In the genomic region with DNA sequence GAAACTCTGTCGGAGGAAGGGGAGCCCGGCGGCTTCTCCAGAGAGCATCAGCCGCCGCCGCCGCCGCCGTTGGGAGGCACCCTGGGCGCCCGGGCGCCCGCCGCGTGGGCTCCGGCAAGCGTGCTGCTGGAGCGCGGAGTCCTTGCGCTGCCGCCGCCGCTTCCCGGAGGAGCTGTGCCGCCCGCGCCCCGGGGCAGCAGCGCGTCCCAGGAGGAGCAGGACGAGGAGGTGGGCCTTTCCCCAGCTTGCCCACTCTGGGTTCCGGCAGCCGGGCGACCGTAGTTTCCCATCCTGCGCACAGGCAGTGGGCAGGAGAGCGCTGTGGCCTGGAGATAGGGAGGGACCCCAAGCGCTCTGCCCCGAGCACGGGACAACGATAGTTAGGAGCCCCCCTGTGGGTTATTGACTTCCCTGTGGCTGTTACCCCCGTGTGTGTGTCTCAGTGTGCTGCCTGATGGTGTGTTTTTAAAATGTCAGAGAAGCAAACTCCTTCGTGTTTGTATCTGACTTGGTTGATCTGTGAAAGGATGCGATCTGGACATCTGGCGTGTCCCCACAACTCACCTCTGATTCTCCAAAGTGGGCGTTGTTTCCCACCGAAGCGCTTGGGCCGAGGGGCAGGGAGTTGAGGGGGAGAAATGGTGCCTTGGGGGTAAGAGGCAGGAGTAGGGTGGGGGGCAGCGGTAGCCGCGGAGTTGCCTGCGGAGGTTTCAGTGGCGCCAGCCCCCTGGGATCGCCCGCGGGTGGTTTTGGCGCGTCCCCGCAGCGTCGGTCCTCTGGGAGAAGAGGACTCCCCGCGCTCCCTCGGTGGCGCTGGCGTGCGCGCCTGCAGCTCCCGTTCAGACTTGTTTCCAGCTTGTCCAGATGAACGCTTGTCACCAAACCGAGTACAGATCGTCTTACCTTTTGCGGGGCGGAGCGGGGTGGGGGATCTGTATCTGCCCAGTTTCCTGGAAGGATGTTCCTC, we compare ENCODE assay signal across 8 cellular contexts. TPM values are rescaled to one million over a fixed set of nuclear protein-coding genes. Genes with fewer than 3 reads are reported as not detected.
A peak's percentile ranks its signal among the peaks of the same experiment; 100 is the strongest.
DNase-seq lines count a peak whose midpoint lies in the region; ATAC-seq lines count a peak whose summit lies in the region.

No MANE protein-coding gene starts in this region.

- H3K9ac ChIP-seq in NT2/D1 (ENCODE audit: insufficient read length, low read depth) = peak overlapping the region; percentile 83

- peaks cover 58% of the 10 kb centered on the region for H3K27me3 Mint-ChIP-seq in activated naive CD4-positive, alpha-beta T cell treated with anti-CD3 and anti-CD28 coated beads for 36 hours (ENCODE audit: low read depth)
- H3K27me3 Mint-ChIP-seq in stimulated activated memory B cell treated with anti-CD40 and anti-IgM and Interleukin-4, amounts not matched to agents 10 μg/mL and 1 μg/mL and 100 μg/mL, for 72 hours = no peaks in the 10 kb centered on the region

- peak; percentile 30 for ATAC-seq in HG03045 (IDR thresholded peaks at IDR 0.05; ENCODE audit: unreplicated experiment)
- peak; percentile 34 for ATAC-seq in stimulated activated memory B cell treated with anti-CD40 and anti-IgM and Interleukin-4, amounts not matched to agents 10 μg/mL and 1 μg/mL and 100 μg/mL, for 72 hours

- H3K36me3 ChIP-seq in NT2/D1 (ENCODE audit: insufficient read depth, insufficient read length, low read length) = no peaks in the 10 kb centered on the region

- H3K4me1 Mint-ChIP-seq in activated naive CD4-positive, alpha-beta T cell treated with anti-CD3 and anti-CD28 coated beads for 36 hours (ENCODE audit: low read depth) = peaks cover 9% of the 10 kb centered on the region
- H3K4me1 Mint-ChIP-seq in stimulated activated memory B cell treated with anti-CD40 and anti-IgM and Interleukin-4, amounts not matched to agents 10 μg/mL and 1 μg/mL and 100 μg/mL, for 72 hours = peaks cover 40% of the 10 kb centered on the region

- no peak overlapping the region for H3K27ac Mint-ChIP-seq in activated naive CD4-positive, alpha-beta T cell treated with anti-CD3 and anti-CD28 coated beads for 36 hours
- H3K27ac Mint-ChIP-seq in stimulated activated memory B cell treated with anti-CD40 and anti-IgM and Interleukin-4, amounts not matched to agents 10 μg/mL and 1 μg/mL and 100 μg/mL, for 72 hours = peak overlapping the region; percentile 81

- no peaks in the 10 kb centered on the region for H3K9me3 ChIP-seq in NT2/D1 (ENCODE audit: insufficient read depth, low read length)

- H3K4me1 ChIP-seq in NT2/D1 (ENCODE audit: insufficient read depth, insufficient read length) = no peaks in the 10 kb centered on the region

- peaks cover 41% of the 10 kb centered on the region for H3K27me3 ChIP-seq in NT2/D1 (ENCODE audit: insufficient read depth, insufficient read length)

- peak overlapping the region; percentile 59 for H3K4me3 ChIP-seq in NT2/D1 (ENCODE audit: insufficient read length, low read depth)

- peak overlapping the region; percentile 16 for H3K27ac ChIP-seq in caudate nucleus (ENCODE audit: low read depth, low read length)

- peak; percentile 35 for DNase-seq in activated naive CD4-positive, alpha-beta T cell treated with anti-CD3 and anti-CD28 coated beads for 36 hours
- DNase-seq in activated naive CD4-positive, alpha-beta T cell (lab: John Stamatoyannopoulos, UW) = no peak
- DNase-seq in NT2/D1 (ENCODE audit: low read depth, low spot score) = no peak
- peak in 20 of 61 donors; percentile 1 to 47 (median 11) for DNase-seq in caudate nucleus (lab: John Stamatoyannopoulos, UW)
- peak; percentile 41 for DNase-seq in kidney tubule cell (ENCODE audit: low spot score)
- no peak for DNase-seq in GM19240 (ENCODE audit: insufficient read length, low spot score)

- intact Hi-C loops in activated naive CD4-positive, alpha-beta T cell treated with anti-CD3 and anti-CD28 coated beads for 36 hours (cut with micrococcal nuclease) = loop anchor here (1.0 to 5.0 kb wide), 3 partner anchors 43 to 290 kb away; no protein-coding TSS in a partner anchor

- no peaks in the 10 kb centered on the region for H3K9me3 Mint-ChIP-seq in activated naive CD4-positive, alpha-beta T cell treated with anti-CD3 and anti-CD28 coated beads for 36 hours
- H3K9me3 Mint-ChIP-seq in stimulated activated memory B cell treated with anti-CD40 and anti-IgM and Interleukin-4, amounts not matched to agents 10 μg/mL and 1 μg/mL and 100 μg/mL, for 72 hours = no peaks in the 10 kb centered on the region

- peak overlapping the region; percentile 76 for H3K4me3 Mint-ChIP-seq in activated naive CD4-positive, alpha-beta T cell treated with anti-CD3 and anti-CD28 coated beads for 36 hours
- peak overlapping the region; percentile 92 for H3K4me3 Mint-ChIP-seq in stimulated activated memory B cell treated with anti-CD40 and anti-IgM and Interleukin-4, amounts not matched to agents 10 μg/mL and 1 μg/mL and 100 μg/mL, for 72 hours

- H3K36me3 Mint-ChIP-seq in activated naive CD4-positive, alpha-beta T cell treated with anti-CD3 and anti-CD28 coated beads for 36 hours (ENCODE audit: low read depth) = no peaks in the 10 kb centered on the region
- H3K36me3 Mint-ChIP-seq in stimulated activated memory B cell treated with anti-CD40 and anti-IgM and Interleukin-4, amounts not matched to agents 10 μg/mL and 1 μg/mL and 100 μg/mL, for 72 hours = no peaks in the 10 kb centered on the region

- CTCF ChIA-PET in activated naive CD4-positive, alpha-beta T cell treated with anti-CD3 and anti-CD28 coated beads for 36 hours (lab: Charles Lee) = interaction anchor here (1.4 kb wide), 1 partner anchor 291 kb away, joined by 8 read pairs; no protein-coding TSS in a partner anchor

RNA-seq across cellular contexts. Expression of gene MAST4, which starts 0.9 kb away (rescaled TPM):
- total RNA-seq in activated naive CD4-positive, alpha-beta T cell treated with anti-CD3 and anti-CD28 coated beads for 36 hours = 10 to 100 TPM; 27.7 to 28.8 TPM

Comparison
In these comparisons a context has a peak if more than half of its experiments do, and no peak if none do; other contexts are left out.
1. DNase-seq: peak in activated naive CD4-positive, alpha-beta T cell treated with anti-CD3 and anti-CD28 coated beads for 36 hours (single experiment) and kidney tubule cell (single experiment); none in activated naive CD4-positive, alpha-beta T cell (0 of 4), NT2/D1 (single experiment) and GM19240 (single experiment).